Comparison of ENCODE assay signal across 8 cellular contexts in genomic region chr16:63289834-63290460, GRCh38.
DNase-seq lines count a peak whose midpoint lies in the region; ATAC-seq and TF ChIP-seq lines count a peak whose summit lies in the region.

No MANE protein-coding gene starts in this region.

- H3K4me3 ChIP-seq in Loucy (ENCODE audit: low read length, poor library complexity, severe bottlenecking) = no peak overlapping the region

- no peaks in the 10 kb centered on the region for H3F3A ChIP-seq in Loucy (ENCODE audit: low read depth)

- no peaks in the 10 kb centered on the region for H3K9me3 ChIP-seq in Loucy (ENCODE audit: insufficient read depth, low read depth, low read length)

- H3K4me2 ChIP-seq in Loucy (ENCODE audit: low read depth, low read length, poor library complexity, severe bottlenecking) = no peak overlapping the region

- TF ChIP-seq CTCF in Loucy (conservative IDR thresholded peaks at IDR 0.05; ENCODE audit: low read length) = peak; percentile 88

- H3K9me2 ChIP-seq in Loucy (replicated peaks; ENCODE audit: low read depth, low read length) = no peaks in the 10 kb centered on the region

- intact Hi-C loops in head of caudate nucleus (cut with DNase I) = no loop called here

- no peaks in the 10 kb centered on the region for H3K79me2 ChIP-seq in Loucy (ENCODE audit: insufficient read depth, low read length)

- H2AFZ ChIP-seq in Loucy (ENCODE audit: low read length) = no peak overlapping the region

- DNase-seq in DMS79 treated with DMSO at 0.1 percent for 48 hours (lab: John Stamatoyannopoulos, UW) (peak; percentile 3), DMS79 (lab: John Stamatoyannopoulos, UW) (no peak), SHP77 treated with DMSO at 0.1 percent for 48 hours (lab: John Stamatoyannopoulos, UW) (peak; percentile 34), head of caudate nucleus (peak; percentile 26 to 85 (median 64)), putamen (ENCODE audit: low spot score) (peak; percentile 54)
- DNase-seq in activated effector memory CD4-positive, alpha-beta T cell treated with Interleukin-2 at 50 U/mL for 16 hours = no peak

- H3K36me3 ChIP-seq in Loucy (ENCODE audit: insufficient read depth, low read length) = no peaks in the 10 kb centered on the region

- no peaks in the 10 kb centered on the region for H3K27me3 ChIP-seq in Loucy (ENCODE audit: insufficient read depth, low read length, poor library complexity, severe bottlenecking)

- H4K20me1 ChIP-seq in Loucy (ENCODE audit: insufficient read depth, low read length, poor library complexity, severe bottlenecking) = no peaks in the 10 kb centered on the region

- no peaks in the 10 kb centered on the region for H3K4me1 ChIP-seq in Loucy (ENCODE audit: insufficient read depth, low read length, poor library complexity, severe bottlenecking)

- ATAC-seq in GM18511 (IDR thresholded peaks at IDR 0.05; ENCODE audit: unreplicated experiment) = no peak

- no peak overlapping the region for H3K9ac ChIP-seq in Loucy (ENCODE audit: low read depth, low read length, poor library complexity, severe bottlenecking)

Comparison
In these comparisons a context has a peak if more than half of its experiments do, and no peak if none do; other contexts are left out.
1. DNase-seq: peak in DMS79 treated with DMSO at 0.1 percent for 48 hours (single experiment), SHP77 treated with DMSO at 0.1 percent for 48 hours (single experiment), head of caudate nucleus (42 of 42) and putamen (single experiment); none in DMS79 (single experiment) and activated effector memory CD4-positive, alpha-beta T cell treated with Interleukin-2 at 50 U/mL for 16 hours (single experiment).